1 cellular context compared by ENCODE assay signal in the genomic region with DNA sequence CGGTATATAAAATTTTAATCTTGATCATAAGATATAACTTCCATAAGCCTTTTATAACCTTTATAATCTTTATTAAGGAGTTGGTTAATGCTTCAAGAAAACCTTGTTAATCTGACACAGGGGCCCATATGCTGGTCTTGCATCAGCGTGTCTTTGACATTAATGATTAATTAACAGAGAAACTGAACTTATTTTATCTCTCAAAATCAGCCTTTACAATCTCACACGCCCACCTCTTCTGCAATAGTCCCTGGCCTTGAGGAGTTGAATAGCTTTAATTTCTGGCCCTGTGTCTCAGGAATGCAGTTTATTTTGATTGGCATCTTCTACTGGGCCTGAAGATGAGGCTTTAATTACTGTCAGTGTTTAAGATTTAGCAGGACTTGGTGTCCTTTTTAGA. TPM values are rescaled to one million over a fixed set of nuclear protein-coding genes. Genes with fewer than 3 reads are reported as not detected.
"Had no signal": no experiment of that assay in that cellular context is flagged by ENCODE, and none has a peak within 500 bp of the region (broad histone marks: within the 10 kb centered on the region; RNA-seq: fewer than 3 reads in every experiment).

No MANE protein-coding gene starts in this region.

RNA-seq across cellular contexts. Expression of gene MAOA, which starts 36.2 kb away (rescaled TPM):
- total RNA-seq: activated CD8-positive, alpha-beta T cell treated with anti-CD3 and anti-CD28 coated beads, Interleukin-2, amount 10 ng/mL, durations not matched to agents 7 days and 5 days had no signal
